In genomic region chr3:150142936-150143335, GRCh38 we compare ENCODE assay signal across 17 cellular contexts.
DNase-seq lines count a peak whose midpoint lies in the region; ATAC-seq and TF ChIP-seq lines count a peak whose summit lies in the region.
"Had no signal": no experiment of that assay in that cellular context is flagged by ENCODE, and none has a peak within 500 bp of the region (broad histone marks: within the 10 kb centered on the region; RNA-seq: fewer than 3 reads in every experiment).

No MANE protein-coding gene starts in this region.

- H3K4me1 ChIP-seq in esophagus muscularis mucosa, result peaks cover 0 to 10% (median 7%) of the 10 kb centered on the region in 4 donors
- H3K4me1 ChIP-seq: HAP-1 had no signal

- H3K4me3 ChIP-seq in esophagus muscularis mucosa, result no peak overlapping the region
- H3K4me3 ChIP-seq: BLaER1 treated with 17β-estradiol and CSF1 and Interleukin-3, amounts not matched to agents 10 nM and 100 nM; GM12878; GM23248; HAP-1 had no signal

- intact Hi-C loops in esophagus muscularis mucosa (cut with DNase I), result no loop called here

- H3K27ac ChIP-seq in esophagus muscularis mucosa (replicated peaks in 1 of 4), result no peak overlapping the region
- H3K27ac ChIP-seq: BLaER1 treated with 17β-estradiol and CSF1 and Interleukin-3, amounts not matched to agents 10 nM and 100 nM; GM23248 had no signal

- TF ChIP-seq CTCF in esophagus muscularis mucosa (IDR thresholded peaks at IDR 0.05), result no peak

- TF ChIP-seq POLR2A in esophagus muscularis mucosa (IDR thresholded peaks at IDR 0.05; ENCODE audit: low read depth), result no peak

- H3K36me3 ChIP-seq in esophagus muscularis mucosa, result no peaks in the 10 kb centered on the region
- H3K36me3 ChIP-seq: BLaER1 treated with 17β-estradiol and CSF1 and Interleukin-3, amounts not matched to agents 10 nM and 100 nM; HAP-1 had no signal

- DNase-seq in AG20443 (ENCODE audit: low spot score) (peak; percentile 22), M059J (ENCODE audit: low read depth) (peak; percentile 17), fibroblast of peridontal ligament (ENCODE audit: extremely low read depth) (peak; percentile 38), NCI-H1105 treated with DMSO at 0.1 percent for 48 hours (lab: John Stamatoyannopoulos, UW) (no peak), esophagus muscularis mucosa (ENCODE audit: extremely low spot score) (no peak)
- DNase-seq: ACHN; Calu3; CD8-positive, alpha-beta T cell; DMS79 treated with DMSO at 0.1 percent for 48 hours; EL; GM23248; KG1 had no signal

- no peak for ATAC-seq in HG03135 (IDR thresholded peaks at IDR 0.05; ENCODE audit: unreplicated experiment)
- ATAC-seq: CD8-positive, alpha-beta T cell; GM12878; HepG2 had no signal

- no peak for TF ChIP-seq EP300 in esophagus muscularis mucosa (IDR thresholded peaks at IDR 0.05)

- H3K9me3 ChIP-seq in esophagus muscularis mucosa, result no peaks in the 10 kb centered on the region
- H3K9me3 ChIP-seq: BLaER1 treated with 17β-estradiol and CSF1 and Interleukin-3, amounts not matched to agents 10 nM and 100 nM; HAP-1 had no signal

- H3K27me3 ChIP-seq in esophagus muscularis mucosa, result no peaks in the 10 kb centered on the region
- H3K27me3 ChIP-seq: BLaER1 treated with 17β-estradiol and CSF1 and Interleukin-3, amounts not matched to agents 10 nM and 100 nM had no signal

Comparison
In these comparisons a context has a peak if more than half of its experiments do, and no peak if none do; other contexts are left out.
1. DNase-seq: peak in AG20443 (single experiment), M059J (single experiment) and fibroblast of peridontal ligament (single experiment); none in NCI-H1105 treated with DMSO at 0.1 percent for 48 hours (single experiment) and esophagus muscularis mucosa (single experiment).